In genomic region chr2:232604535-232604934, GRCh38 we compare ENCODE assay signal across 25 cellular contexts. TPM values are rescaled to one million over a fixed set of nuclear protein-coding genes. Genes with fewer than 3 reads are reported as not detected.
DNase-seq lines count a peak whose midpoint lies in the region; ATAC-seq, FAIRE-seq and TF ChIP-seq lines count a peak whose summit lies in the region.
"Had no signal": no experiment of that assay in that cellular context is flagged by ENCODE, and none has a peak within 500 bp of the region (broad histone marks: within the 10 kb centered on the region; RNA-seq: fewer than 3 reads in every experiment).

No MANE protein-coding gene starts in this region.

- H3K36me3 ChIP-seq in K562 (ENCODE audit: control insufficient read depth, insufficient read depth, low read length) (no peaks in the 10 kb centered on the region), neural progenitor cell (no peaks in the 10 kb centered on the region)
- H3K36me3 ChIP-seq: BE2C, HAP-1 had no signal

- H3K27me3 ChIP-seq in K562 (ENCODE audit: control insufficient read depth in 2 of 2, insufficient read depth in 2 of 2, low read length in 2 of 2): peaks cover 2 to 18% of the 10 kb centered on the region in 2 experiments; a peak in 3 of 5 replicates
- peaks cover 5% of the 10 kb centered on the region for H3K27me3 ChIP-seq in neural progenitor cell

- H3F3A ChIP-seq in neural progenitor cell (ENCODE audit: low read depth): no peaks in the 10 kb centered on the region

- H3K4me2 ChIP-seq in K562 (ENCODE audit: insufficient read depth, low read length) (no peak overlapping the region), neural progenitor cell (no peak overlapping the region)
- H3K4me2 ChIP-seq: A549 had no signal

- TF ChIP-seq EP300 in K562 (IDR thresholded peaks at IDR 0.05; ENCODE audit: low read length): no peak

- in situ Hi-C loops in K562 (cut with MboI): loop anchor here (25.0 kb wide), 1 partner anchor 658 kb away; the partner anchor contains the start of gene ATG16L1

- TF ChIP-seq POLR2A in K562 (conservative IDR thresholded peaks at IDR 0.05): no peak

- BruUV-seq in K562 (replicated peaks; lab: Mats Ljungman, UMichigan): no TSS peak

- CTCF ChIA-PET in K562 (lab: Yijun Ruan, JAX; ENCODE audit: low intra/inter-chr PET ratio): no interaction called here

- H2AFZ ChIP-seq in K562 (ENCODE audit: low read depth, low read length) (no peak overlapping the region), neural progenitor cell (replicated peaks) (no peak overlapping the region)

- TF ChIP-seq CTCF in natural killer cell (IDR thresholded peaks at IDR 0.05): no peak
- no peak for TF ChIP-seq CTCF in K562 (IDR thresholded peaks at IDR 0.05 in 2 of 3, conservative IDR thresholded peaks at IDR 0.05 in 1 of 3; ENCODE audit: insufficient read depth in 2 of 3, low read depth in 1 of 3, low read length in 3 of 3)
- no peak for TF ChIP-seq CTCF in neural progenitor cell (IDR thresholded peaks at IDR 0.05)

- H3K36me3 Mint-ChIP-seq in natural killer cell (no peaks in the 10 kb centered on the region), neural progenitor cell (no peaks in the 10 kb centered on the region)
- H3K36me3 Mint-ChIP-seq in natural killer cell treated with Interleukin-12 subunit alpha and Interleukin-12 subunit beta and Interleukin-15 and Interleukin-18, amount 100 ng/mL, for 72 hours: no peaks in the 10 kb centered on the region
- H3K36me3 Mint-ChIP-seq: CD4-positive, alpha-beta memory T cell had no signal

- H4K20me1 ChIP-seq in K562 (replicated peaks; ENCODE audit: control insufficient read depth, insufficient read depth, low read length) (no peaks in the 10 kb centered on the region), neural progenitor cell (ENCODE audit: low read depth) (no peaks in the 10 kb centered on the region)

- no peak overlapping the region for H3K27ac ChIP-seq in K562 (ENCODE audit: extremely low read depth, low read depth, low read length)
- no peak overlapping the region for H3K27ac ChIP-seq in neural progenitor cell
- H3K27ac ChIP-seq: A549 had no signal

- H3K4me1 Mint-ChIP-seq in natural killer cell (peaks cover 0 to 7% of the 10 kb centered on the region in 2 donors), neural progenitor cell (no peaks in the 10 kb centered on the region)
- H3K4me1 Mint-ChIP-seq in natural killer cell treated with Interleukin-12 subunit alpha and Interleukin-12 subunit beta and Interleukin-15 and Interleukin-18, amount 100 ng/mL, for 72 hours (ENCODE audit: low read depth in 2 of 2): peaks cover 0 to 4% of the 10 kb centered on the region in 2 donors

- H3K27me3 Mint-ChIP-seq in natural killer cell (ENCODE audit: low read depth in 2 of 2) (peaks cover 6 to 14% of the 10 kb centered on the region in 2 donors), neural progenitor cell (ENCODE audit: insufficient read depth, low read depth) (peaks cover 2% of the 10 kb centered on the region)
- H3K27me3 Mint-ChIP-seq in natural killer cell treated with Interleukin-12 subunit alpha and Interleukin-12 subunit beta and Interleukin-15 and Interleukin-18, amount 100 ng/mL, for 72 hours: peaks cover 9 to 13% of the 10 kb centered on the region in 2 donors

- H3K4me3 Mint-ChIP-seq in natural killer cell (peak overlapping the region; percentile 31), neural progenitor cell (peak overlapping the region; percentile 24)
- no peak overlapping the region for H3K4me3 Mint-ChIP-seq in natural killer cell treated with Interleukin-12 subunit alpha and Interleukin-12 subunit beta and Interleukin-15 and Interleukin-18, amount 100 ng/mL, for 72 hours
- H3K4me3 Mint-ChIP-seq: HFFc6 had no signal

- intact Hi-C loops in natural killer cell (cut with micrococcal nuclease) (loop anchor here (10.0 kb wide), 1 partner anchor 420 kb away; no protein-coding TSS in a partner anchor), K562 (cut with micrococcal nuclease) (loop anchor here (10.0 kb wide), 1 partner anchor 420 kb away; no protein-coding TSS in a partner anchor)

- 26% methylated on average over 7 of the region's 10 CpGs for WGBS in K562 (ENCODE audit: insufficient coverage, low coverage, missing lambda C conversion rate)

- H3K9me3 Mint-ChIP-seq in natural killer cell: no peaks in the 10 kb centered on the region
- no peaks in the 10 kb centered on the region for H3K9me3 Mint-ChIP-seq in natural killer cell treated with Interleukin-12 subunit alpha and Interleukin-12 subunit beta and Interleukin-15 and Interleukin-18, amount 100 ng/mL, for 72 hours
- H3K9me3 Mint-ChIP-seq in neural progenitor cell: no peaks in the 10 kb centered on the region
- H3K9me3 Mint-ChIP-seq: CD4-positive, alpha-beta memory T cell; HFFc6 had no signal

- ATAC-seq in natural killer cell: no peak
- no peak for ATAC-seq in natural killer cell treated with Interleukin-12 subunit alpha and Interleukin-12 subunit beta and Interleukin-15 and Interleukin-18, amount 100 ng/mL, for 72 hours
- no peak for ATAC-seq in K562
- no peak for ATAC-seq in GM19023 (IDR thresholded peaks at IDR 0.05; ENCODE audit: unreplicated experiment)
- ATAC-seq: A549 had no signal

- FAIRE-seq in K562 (lab: Jason Lieb, UNC): no peak
- FAIRE-seq: A549, GM12891, GM18507, H54 had no signal

- no peak overlapping the region for H3K9ac ChIP-seq in K562 (ENCODE audit: insufficient read depth in 1 of 2, low read depth in 2 of 2, low read length in 2 of 2)
- H3K9ac ChIP-seq in neural progenitor cell: no peak overlapping the region

- POLR2A ChIA-PET in K562 (lab: Yijun Ruan, JAX): interaction anchor here (0.9 kb wide), 1 partner anchor 12 kb away, joined by 3 read pairs; no protein-coding TSS in a partner anchor

- no peaks in the 10 kb centered on the region for H3K9me1 ChIP-seq in K562 (ENCODE audit: control insufficient read depth, insufficient read depth, low read length)

- H3K4me1 ChIP-seq in K562 (replicated peaks in 1 of 2; ENCODE audit: control insufficient read depth in 2 of 2, insufficient read depth in 2 of 2, low read length in 2 of 2) (peaks cover 0 to 14% of the 10 kb centered on the region in 2 experiments; a peak in 2 of 5 replicates), neural progenitor cell (no peaks in the 10 kb centered on the region)
- H3K4me1 ChIP-seq: A549, BE2C, Caco-2 had no signal

- DNase-seq in natural killer cell (no peak), CMK (ENCODE audit: low read depth) (peak; percentile 31), K562 (ENCODE audit: extremely low read depth in 1 of 4, low spot score in 3 of 4) (peak in 1 of 4 experiments; percentile 20), neural progenitor cell (ENCODE audit: low spot score) (no peak), mucosa of gallbladder (ENCODE audit: low spot score) (no peak), dermis blood vessel endothelial cell (no peak)
- no peak for DNase-seq in natural killer cell treated with Interleukin-12 subunit alpha and Interleukin-12 subunit beta and Interleukin-15 and Interleukin-18, amount 100 ng/mL, for 72 hours (ENCODE audit: low spot score)
- DNase-seq: 8988T; ACHN; AML-193; BE2C; C1 segment of cervical spinal cord; Caco-2; CD4-positive, alpha-beta memory T cell; DMS 273 treated with DMSO at 0.1 percent for 48 hours; DMS79; GF-D8; GOT3; HFFc6 had no signal

- H3K79me2 ChIP-seq in K562 (ENCODE audit: control insufficient read depth, insufficient read depth, low read length): no peaks in the 10 kb centered on the region
- H3K79me2 ChIP-seq in neural progenitor cell (ENCODE audit: low read depth): no peaks in the 10 kb centered on the region

- H3K9me3 ChIP-seq in K562 (replicated peaks; ENCODE audit: control insufficient read depth, insufficient read depth, low read depth, low read length) (no peaks in the 10 kb centered on the region), neural progenitor cell (ENCODE audit: low read depth) (no peaks in the 10 kb centered on the region)
- H3K9me3 ChIP-seq: A549, BE2C, Caco-2, HAP-1 had no signal

- H3K27ac Mint-ChIP-seq in natural killer cell (no peak overlapping the region), neural progenitor cell (no peak overlapping the region)
- no peak overlapping the region for H3K27ac Mint-ChIP-seq in natural killer cell treated with Interleukin-12 subunit alpha and Interleukin-12 subunit beta and Interleukin-15 and Interleukin-18, amount 100 ng/mL, for 72 hours
- H3K27ac Mint-ChIP-seq: HFFc6 had no signal

- no peak for TF ChIP-seq RAD21 in K562 (CRISPR knock-in tag; conservative IDR thresholded peaks at IDR 0.05 in 1 of 2, IDR thresholded peaks at IDR 0.05 in 1 of 2)

- H3K4me3 ChIP-seq in K562 (no peak overlapping the region), neural progenitor cell (no peak overlapping the region)
- H3K4me3 ChIP-seq: A549, HAP-1 had no signal

RNA-seq across cellular contexts. Expression of gene EFHD1, which starts 28.9 kb away (rescaled TPM):
- under 1 TPM in 1 of 3 donors, not detected in 2; 0.58 TPM for total RNA-seq in natural killer cell
- under 1 TPM in 1 of 2 donors, not detected in 1; 0.24 TPM for total RNA-seq in natural killer cell treated with Interleukin-12 subunit alpha and Interleukin-12 subunit beta and Interleukin-15 and Interleukin-18, amount 100 ng/mL, for 72 hours
- 0.65 TPM in 1 of 2 replicates, not detected in the other for total RNA-seq in K562 (2011; cell fraction: chromatin; rRNA removed; ENCODE audit: low replicate concordance)
- 0.53 and 0.67 TPM in 2 replicates for total RNA-seq in K562 (2011; cell fraction: nucleolus; rRNA removed)
- 0.37 and 0.46 TPM in 2 replicates for total RNA-seq in K562 (2011; cell fraction: nucleoplasm; rRNA removed)
- 1.7 and 2.4 TPM in 2 replicates for total RNA-seq in K562 (2014; rRNA removed)
- total RNA-seq in K562 (2014; rRNA removed; fragmentation: Illumina TruSeq; extraction: Trizol): 1.7 and 2.0 TPM in 2 replicates
- 1.5 and 1.6 TPM in 2 replicates for total RNA-seq in K562 (2015; rRNA removed; fragmentation: Illumina TruSeq; extraction: Trizol)
- total RNA-seq in K562 (2021): 5.1 and 5.2 TPM in 2 replicates
- 1.2 TPM in 2 replicates for polyA plus RNA-seq in K562 (2011; rRNA removed)
- polyA plus RNA-seq in K562 (2011; cell fraction: cytosol; rRNA removed): 1.4 and 2.0 TPM in 2 replicates
- 0.34 and 0.41 TPM in 2 replicates for polyA plus RNA-seq in K562 (2011; cell fraction: nucleus; rRNA removed)
- 5.0 and 20.1 TPM in 2 replicates for polyA plus RNA-seq in K562 (2012)
- 5.9 and 9.1 TPM in 2 replicates for polyA plus RNA-seq in K562 (2014; fragmentation: Illumina TruSeq; extraction: Trizol)
- 1 to 10 TPM in 1 of 2 experiments, under 1 TPM in 1; 0.66 to 1.2 TPM for polyA plus RNA-seq in K562 (2014; fragmentation: Nextera tagmentation; extraction: Ambion mirVana)
- polyA plus RNA-seq in K562 (2014; rRNA removed): 2.8 and 3.1 TPM in 2 replicates
- polyA minus RNA-seq in K562 (2011; rRNA and poly(A)+ RNA removed): 0.69 and 0.98 TPM in 2 replicates
- 0.57 TPM in 1 of 2 replicates, not detected in the other for polyA minus RNA-seq in K562 (2011; cell fraction: cytosol; rRNA and poly(A)+ RNA removed)
- not detected in 2 replicates for polyA minus RNA-seq in K562 (2011; cell fraction: nucleus; rRNA and poly(A)+ RNA removed)
- 5.9 and 7.0 TPM in 2 replicates for total RNA-seq in neural progenitor cell (ENCODE audit: low replicate concordance)
- 6.0 TPM for total RNA-seq in mucosa of gallbladder
- 0.14 and 0.17 TPM in 2 replicates for total RNA-seq in dermis blood vessel endothelial cell

RNA-seq across cellular contexts. Expression of gene EIF4E2, which starts 54.0 kb away (rescaled TPM):
- 10 to 100 TPM; 62.2 to 67.6 (median 63.5) TPM for total RNA-seq in natural killer cell
- total RNA-seq in natural killer cell treated with Interleukin-12 subunit alpha and Interleukin-12 subunit beta and Interleukin-15 and Interleukin-18, amount 100 ng/mL, for 72 hours: 10 to 100 TPM; 65.6 to 79.2 TPM
- 27.4 and 63.2 TPM in 2 replicates for total RNA-seq in K562 (2011; cell fraction: chromatin; rRNA removed; ENCODE audit: low replicate concordance)
- total RNA-seq in K562 (2011; cell fraction: nucleolus; rRNA removed): 23.7 and 30.0 TPM in 2 replicates
- total RNA-seq in K562 (2011; cell fraction: nucleoplasm; rRNA removed): 38.7 and 47.6 TPM in 2 replicates
- total RNA-seq in K562 (2014; rRNA removed): 63.5 and 82.7 TPM in 2 replicates
- 81.0 and 96.4 TPM in 2 replicates for total RNA-seq in K562 (2014; rRNA removed; fragmentation: Illumina TruSeq; extraction: Trizol)
- 89.7 and 104 TPM in 2 replicates for total RNA-seq in K562 (2015; rRNA removed; fragmentation: Illumina TruSeq; extraction: Trizol)
- 51.3 and 53.9 TPM in 2 replicates for total RNA-seq in K562 (2021)
- 17.8 and 33.9 TPM in 2 replicates for polyA plus RNA-seq in K562 (2011; rRNA removed)
- 23.0 and 25.1 TPM in 2 replicates for polyA plus RNA-seq in K562 (2011; cell fraction: cytosol; rRNA removed)
- polyA plus RNA-seq in K562 (2011; cell fraction: nucleus; rRNA removed): 35.6 and 40.4 TPM in 2 replicates
- polyA plus RNA-seq in K562 (2012): 41.0 and 76.0 TPM in 2 replicates
- 85.4 and 89.1 TPM in 2 replicates for polyA plus RNA-seq in K562 (2014; fragmentation: Illumina TruSeq; extraction: Trizol)
- 100 to 1,000 TPM in 1 of 2 experiments, 10 to 100 TPM in 1; 77.5 to 169 TPM for polyA plus RNA-seq in K562 (2014; fragmentation: Nextera tagmentation; extraction: Ambion mirVana)
- polyA plus RNA-seq in K562 (2014; rRNA removed): 49.3 and 54.4 TPM in 2 replicates
- polyA minus RNA-seq in K562 (2011; rRNA and poly(A)+ RNA removed): 19.9 and 20.6 TPM in 2 replicates
- 8.9 and 12.3 TPM in 2 replicates for polyA minus RNA-seq in K562 (2011; cell fraction: cytosol; rRNA and poly(A)+ RNA removed)
- polyA minus RNA-seq in K562 (2011; cell fraction: nucleus; rRNA and poly(A)+ RNA removed): 11.4 and 28.1 TPM in 2 replicates
- total RNA-seq in neural progenitor cell (ENCODE audit: low replicate concordance): 72.5 and 97.0 TPM in 2 replicates
- 65.5 TPM for total RNA-seq in mucosa of gallbladder
- total RNA-seq in dermis blood vessel endothelial cell: 102 and 112 TPM in 2 replicates

RNA-seq across cellular contexts. Expression of gene TIGD1, which starts 54.2 kb away (rescaled TPM):
- total RNA-seq in natural killer cell (10 to 100 TPM; 10.6 to 13.2 (median 12.4) TPM), K562 (2014; rRNA removed) (5.4 and 6.4 TPM in 2 replicates), K562 (2014; rRNA removed; fragmentation: Illumina TruSeq; extraction: Trizol) (7.7 and 8.9 TPM in 2 replicates), K562 (2015; rRNA removed; fragmentation: Illumina TruSeq; extraction: Trizol) (6.3 and 6.4 TPM in 2 replicates), K562 (2021) (7.0 and 7.1 TPM in 2 replicates), neural progenitor cell (ENCODE audit: low replicate concordance) (12.2 and 14.6 TPM in 2 replicates), mucosa of gallbladder (4.6 TPM), dermis blood vessel endothelial cell (1.3 and 1.5 TPM in 2 replicates)
- total RNA-seq in natural killer cell treated with Interleukin-12 subunit alpha and Interleukin-12 subunit beta and Interleukin-15 and Interleukin-18, amount 100 ng/mL, for 72 hours: 1 to 10 TPM; 3.2 to 9.4 TPM
- 21.5 and 44.0 TPM in 2 replicates for total RNA-seq in K562 (2011; cell fraction: chromatin; rRNA removed; ENCODE audit: low replicate concordance)
- 17.1 and 20.8 TPM in 2 replicates for total RNA-seq in K562 (2011; cell fraction: nucleolus; rRNA removed)
- total RNA-seq in K562 (2011; cell fraction: nucleoplasm; rRNA removed): 17.3 and 24.3 TPM in 2 replicates
- polyA plus RNA-seq in K562 (2011; rRNA removed) (9.8 TPM in 2 replicates), K562 (2014; fragmentation: Illumina TruSeq; extraction: Trizol) (6.6 and 7.0 TPM in 2 replicates), K562 (2014; fragmentation: Nextera tagmentation; extraction: Ambion mirVana) (1 to 10 TPM; 2.0 to 5.4 TPM), K562 (2014; rRNA removed) (9.0 and 10.1 TPM in 2 replicates)
- polyA plus RNA-seq in K562 (2011; cell fraction: cytosol; rRNA removed): 3.9 and 7.2 TPM in 2 replicates
- polyA plus RNA-seq in K562 (2011; cell fraction: nucleus; rRNA removed): 22.4 and 25.0 TPM in 2 replicates
- polyA plus RNA-seq in K562 (2012): 3.9 and 7.4 TPM in 2 replicates
- 10.9 and 13.6 TPM in 2 replicates for polyA minus RNA-seq in K562 (2011; rRNA and poly(A)+ RNA removed)
- polyA minus RNA-seq in K562 (2011; cell fraction: cytosol; rRNA and poly(A)+ RNA removed): 3.1 and 3.2 TPM in 2 replicates
- 16.4 and 27.3 TPM in 2 replicates for polyA minus RNA-seq in K562 (2011; cell fraction: nucleus; rRNA and poly(A)+ RNA removed)
